In the genomic region with DNA sequence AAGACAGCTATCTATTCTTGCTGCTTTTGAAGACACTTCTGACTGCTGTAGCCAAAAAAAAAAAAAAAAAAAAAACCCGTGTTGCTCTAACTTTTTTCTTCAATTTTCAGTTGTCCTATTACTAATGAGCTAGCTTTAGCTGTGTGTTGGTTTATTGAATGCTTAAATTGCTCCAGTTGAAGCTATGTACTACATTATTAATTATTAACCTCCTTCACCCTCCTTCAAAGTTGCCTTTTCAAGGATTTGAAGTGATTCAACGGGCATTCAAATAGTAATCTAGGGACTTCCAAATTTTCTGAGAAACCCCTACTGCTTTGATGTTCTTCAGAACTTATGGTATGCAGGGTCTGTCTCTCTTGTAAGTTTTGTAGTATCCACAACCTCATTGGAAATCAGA, we compare ENCODE assay signal across 26 cellular contexts.
"Had no signal": no experiment of that assay in that cellular context is flagged by ENCODE, and none has a peak within 500 bp of the region (broad histone marks: within the 10 kb centered on the region; RNA-seq: fewer than 3 reads in every experiment).

No MANE protein-coding gene starts in this region.

- H3K27ac ChIP-seq: colonic mucosa, esophagus muscularis mucosa, foreskin keratinocyte, gastroesophageal sphincter, heart left ventricle, hepatocyte, neural progenitor cell, psoas muscle, skin epidermis, spleen, testis, tibial artery had no signal

- DNase-seq: colonic mucosa; effector CD8-positive, alpha-beta T cell; endodermal cell; heart left ventricle; kidney; posterior cingulate gyrus; psoas muscle; retina; spleen; stimulated activated CD4-positive, alpha-beta T cell treated with anti-CD3 and anti-CD28 coated beads, Interleukin-4, amount 100 ng/mL, for 4 hours; stimulated activated naive CD8-positive, alpha-beta T cell treated with anti-CD3 and anti-CD28 coated beads, Interleukin-15, Interleukin-2, amounts not matched to agents 100 U/mL and 50 U/mL, for 24 hours; substantia nigra; testis; tibial artery had no signal

- H3K4me2 ChIP-seq: hepatocyte, neural progenitor cell had no signal

- H3K4me3 Mint-ChIP-seq: central memory CD8-positive, alpha-beta T cell; dendritic cell treated with granulocyte-macrophage colony-stimulating factor and Interleukin-4, amounts not matched to agents 40 ng/mL and 50 ng/mL, for 4 days; endodermal cell; natural killer cell treated with Interleukin-12 subunit alpha and Interleukin-12 subunit beta and Interleukin-15 and Interleukin-18, amount 100 ng/mL, for 72 hours; neural progenitor cell; stimulated activated memory B cell treated with anti-CD40 and anti-IgM and Interleukin-4, amounts not matched to agents 10 μg/mL and 1 μg/mL and 100 μg/mL, for 72 hours; type B pancreatic cell had no signal

- H3K4me1 Mint-ChIP-seq: central memory CD8-positive, alpha-beta T cell; endodermal cell; neural progenitor cell; stimulated activated memory B cell treated with anti-CD40 and anti-IgM and Interleukin-4, amounts not matched to agents 10 μg/mL and 1 μg/mL and 100 μg/mL, for 72 hours had no signal

- H3K4me1 ChIP-seq: colonic mucosa, gastroesophageal sphincter, neural progenitor cell, psoas muscle, spleen, testis, tibial artery had no signal

- H3K9me3 ChIP-seq: colonic mucosa, esophagus muscularis mucosa, gastroesophageal sphincter, heart left ventricle, psoas muscle, testis, tibial artery had no signal

- H3K27me3 ChIP-seq: colonic mucosa, esophagus muscularis mucosa, foreskin keratinocyte, gastroesophageal sphincter, heart left ventricle, hepatocyte, neural progenitor cell, spleen, testis, tibial artery had no signal

- H3K9ac ChIP-seq: neural progenitor cell had no signal

- H3K4me3 ChIP-seq: colonic mucosa, esophagus muscularis mucosa, gastroesophageal sphincter, heart left ventricle, hepatocyte, neural progenitor cell, psoas muscle, skin epidermis, spleen, testis, tibial artery had no signal

- H3K36me3 ChIP-seq: colonic mucosa, esophagus muscularis mucosa, gastroesophageal sphincter, heart left ventricle, neural progenitor cell, spleen, tibial artery had no signal

- H3K79me2 ChIP-seq: hepatocyte had no signal

- H3K36me3 Mint-ChIP-seq: natural killer cell treated with Interleukin-12 subunit alpha and Interleukin-12 subunit beta and Interleukin-15 and Interleukin-18, amount 100 ng/mL, for 72 hours; neural progenitor cell; stimulated activated memory B cell treated with anti-CD40 and anti-IgM and Interleukin-4, amounts not matched to agents 10 μg/mL and 1 μg/mL and 100 μg/mL, for 72 hours; type B pancreatic cell had no signal

- H3K27ac Mint-ChIP-seq: dendritic cell treated with granulocyte-macrophage colony-stimulating factor and Interleukin-4, amounts not matched to agents 40 ng/mL and 50 ng/mL, for 4 days; endodermal cell; natural killer cell treated with Interleukin-12 subunit alpha and Interleukin-12 subunit beta and Interleukin-15 and Interleukin-18, amount 100 ng/mL, for 72 hours; neural progenitor cell; stimulated activated memory B cell treated with anti-CD40 and anti-IgM and Interleukin-4, amounts not matched to agents 10 μg/mL and 1 μg/mL and 100 μg/mL, for 72 hours; type B pancreatic cell had no signal

- H2AFZ ChIP-seq: hepatocyte, neural progenitor cell had no signal

- H3K9me3 Mint-ChIP-seq: endodermal cell, neural progenitor cell had no signal

- H3K27me3 Mint-ChIP-seq: central memory CD8-positive, alpha-beta T cell; dendritic cell treated with granulocyte-macrophage colony-stimulating factor and Interleukin-4, amounts not matched to agents 40 ng/mL and 50 ng/mL, for 4 days; natural killer cell treated with Interleukin-12 subunit alpha and Interleukin-12 subunit beta and Interleukin-15 and Interleukin-18, amount 100 ng/mL, for 72 hours; stimulated activated memory B cell treated with anti-CD40 and anti-IgM and Interleukin-4, amounts not matched to agents 10 μg/mL and 1 μg/mL and 100 μg/mL, for 72 hours had no signal

- ATAC-seq: gastroesophageal sphincter; left lobe of liver; natural killer cell treated with Interleukin-12 subunit alpha and Interleukin-12 subunit beta and Interleukin-15 and Interleukin-18, amount 100 ng/mL, for 72 hours; psoas muscle; stimulated activated memory B cell treated with anti-CD40 and anti-IgM and Interleukin-4, amounts not matched to agents 10 μg/mL and 1 μg/mL and 100 μg/mL, for 72 hours; stimulated activated naive CD8-positive, alpha-beta T cell treated with anti-CD3 and anti-CD28 coated beads, Interleukin-15, Interleukin-2, amounts not matched to agents 100 U/mL and 50 U/mL, for 24 hours had no signal
